9 cellular contexts compared by ENCODE assay signal in the genomic region with DNA sequence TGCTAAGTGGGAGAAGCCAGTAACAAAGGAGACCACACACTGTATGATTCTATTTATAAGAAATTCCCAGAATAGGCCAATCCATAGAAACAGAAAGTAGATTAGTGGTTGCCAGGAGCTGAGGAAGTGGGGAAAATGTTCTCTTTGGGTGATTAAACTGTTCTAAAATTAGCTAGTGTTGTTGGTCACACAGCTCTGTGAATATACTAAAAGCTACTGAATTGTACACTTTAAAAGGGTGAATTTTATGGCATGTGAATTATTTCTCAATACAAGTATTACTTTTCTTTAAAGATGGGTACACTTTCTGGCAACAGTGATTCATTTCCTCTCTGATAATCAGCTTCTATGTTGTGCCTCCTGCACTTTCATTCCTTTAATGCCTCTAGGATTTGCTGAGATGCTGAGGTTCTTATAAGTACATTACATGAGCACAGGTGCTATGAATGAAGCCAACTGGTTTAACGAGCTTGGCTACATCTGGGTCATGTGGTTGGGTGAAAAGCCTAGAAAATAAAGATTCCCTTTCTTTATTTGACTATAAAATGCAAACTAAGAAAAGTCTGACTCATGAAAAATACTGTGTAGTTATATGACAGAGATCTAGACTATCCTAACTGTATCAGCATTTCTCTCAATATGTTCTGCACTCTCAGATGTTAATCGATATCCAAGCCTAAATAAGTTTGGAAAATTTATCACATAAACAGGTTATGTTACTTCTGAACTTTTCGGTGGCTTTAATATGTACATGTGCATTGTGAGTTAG.
DNase-seq lines count a peak whose midpoint lies in the region; ATAC-seq and TF ChIP-seq lines count a peak whose summit lies in the region.
"Had no signal": no experiment of that assay in that cellular context is flagged by ENCODE, and none has a peak within 500 bp of the region (broad histone marks: within the 10 kb centered on the region; RNA-seq: fewer than 3 reads in every experiment).

No MANE protein-coding gene starts in this region.

- 65% methylated on average over 3 of the region's 3 CpGs for WGBS in esophagus muscularis mucosa
- WGBS in prostate gland, result 40% methylated on average over 3 of the region's 3 CpGs

- peak overlapping the region; percentile 70 to 79 (median 74) for H3K27ac ChIP-seq in esophagus muscularis mucosa (replicated peaks in 1 of 4)
- peak overlapping the region; percentile 80 for H3K27ac ChIP-seq in muscle layer of duodenum (ENCODE audit: low read length)
- H3K27ac ChIP-seq in prostate gland, result no peak overlapping the region

- H3K9me3 ChIP-seq in esophagus muscularis mucosa (no peaks in the 10 kb centered on the region), muscle layer of duodenum (ENCODE audit: control insufficient read depth in 1 of 2, low read length in 2 of 2) (no peaks in the 10 kb centered on the region), prostate gland (no peaks in the 10 kb centered on the region)

- no peak for ATAC-seq in HG02981 (IDR thresholded peaks at IDR 0.05; ENCODE audit: unreplicated experiment)

- TF ChIP-seq CTCF in AG09309 (IDR thresholded peaks at IDR 0.05; ENCODE audit: control insufficient read depth, insufficient read depth, low read depth, low read length, missing control alignments) (no peak), esophagus muscularis mucosa (IDR thresholded peaks at IDR 0.05) (no peak), prostate gland (IDR thresholded peaks at IDR 0.05) (no peak)

- H3K36me3 ChIP-seq in esophagus muscularis mucosa (peaks cover 5 to 21% (median 14%) of the 10 kb centered on the region in 4 donors), muscle layer of duodenum (ENCODE audit: control insufficient read depth in 1 of 2, insufficient read depth in 2 of 2, low read length in 2 of 2) (peaks cover 10 to 15% of the 10 kb centered on the region in 2 donors), prostate gland (no peaks in the 10 kb centered on the region)

- H3K4me1 ChIP-seq in esophagus muscularis mucosa (peaks cover 49 to 75% (median 72%) of the 10 kb centered on the region in 4 donors), muscle layer of duodenum (ENCODE audit: control insufficient read depth in 1 of 2, insufficient read depth in 2 of 2, low read length in 2 of 2) (peaks cover 18 to 45% of the 10 kb centered on the region in 2 donors), prostate gland (replicated peaks) (peaks cover 6% of the 10 kb centered on the region)

- H3K4me3 ChIP-seq in AG09309 (ENCODE audit: control insufficient read depth, low read depth, low read length), result no peak overlapping the region
- no peak overlapping the region for H3K4me3 ChIP-seq in esophagus muscularis mucosa
- H3K4me3 ChIP-seq in muscle layer of duodenum (ENCODE audit: low read depth in 1 of 2, low read length in 2 of 2), result no peak overlapping the region
- no peak overlapping the region for H3K4me3 ChIP-seq in prostate gland

- intact Hi-C loops in esophagus muscularis mucosa (cut with DNase I) (no loop called here), prostate gland (cut with DNase I) (no loop called here)

- DNase-seq in AG09309 (ENCODE audit: low read depth), result peak; percentile 70
- peak; percentile 2 for DNase-seq in OCI-M1 (lab: John Stamatoyannopoulos, UW)
- DNase-seq in esophagus muscularis mucosa (ENCODE audit: extremely low spot score), result no peak
- DNase-seq in NCI-H526 (lab: John Stamatoyannopoulos, UW), result no peak
- DNase-seq in prostate gland (ENCODE audit: low spot score), result no peak
- DNase-seq in AG20443 (ENCODE audit: low spot score), result no peak
- DNase-seq: posterior cingulate gyrus had no signal

- H3K27me3 ChIP-seq in esophagus muscularis mucosa, result no peaks in the 10 kb centered on the region
- no peaks in the 10 kb centered on the region for H3K27me3 ChIP-seq in muscle layer of duodenum (ENCODE audit: low read depth, low read length)
- H3K27me3 ChIP-seq in prostate gland (replicated peaks; ENCODE audit: insufficient read depth), result no peaks in the 10 kb centered on the region

- TF ChIP-seq POLR2A in esophagus muscularis mucosa (IDR thresholded peaks at IDR 0.05; ENCODE audit: low read depth) (no peak), prostate gland (IDR thresholded peaks at IDR 0.05) (no peak)

- no peak for TF ChIP-seq EP300 in esophagus muscularis mucosa (IDR thresholded peaks at IDR 0.05)

Comparison
In these comparisons a context has a peak if more than half of its experiments do, and no peak if none do; other contexts are left out.
1. DNase-seq: peak in AG09309 (single experiment) and OCI-M1 (single experiment); none in esophagus muscularis mucosa (single experiment), NCI-H526 (0 of 2), prostate gland (single experiment) and AG20443 (single experiment).
2. H3K27ac ChIP-seq: peak in esophagus muscularis mucosa (4 of 4) and muscle layer of duodenum (single experiment); none in prostate gland (0 of 2).